Comparison of ENCODE assay signal across 8 cellular contexts in the genomic region with DNA sequence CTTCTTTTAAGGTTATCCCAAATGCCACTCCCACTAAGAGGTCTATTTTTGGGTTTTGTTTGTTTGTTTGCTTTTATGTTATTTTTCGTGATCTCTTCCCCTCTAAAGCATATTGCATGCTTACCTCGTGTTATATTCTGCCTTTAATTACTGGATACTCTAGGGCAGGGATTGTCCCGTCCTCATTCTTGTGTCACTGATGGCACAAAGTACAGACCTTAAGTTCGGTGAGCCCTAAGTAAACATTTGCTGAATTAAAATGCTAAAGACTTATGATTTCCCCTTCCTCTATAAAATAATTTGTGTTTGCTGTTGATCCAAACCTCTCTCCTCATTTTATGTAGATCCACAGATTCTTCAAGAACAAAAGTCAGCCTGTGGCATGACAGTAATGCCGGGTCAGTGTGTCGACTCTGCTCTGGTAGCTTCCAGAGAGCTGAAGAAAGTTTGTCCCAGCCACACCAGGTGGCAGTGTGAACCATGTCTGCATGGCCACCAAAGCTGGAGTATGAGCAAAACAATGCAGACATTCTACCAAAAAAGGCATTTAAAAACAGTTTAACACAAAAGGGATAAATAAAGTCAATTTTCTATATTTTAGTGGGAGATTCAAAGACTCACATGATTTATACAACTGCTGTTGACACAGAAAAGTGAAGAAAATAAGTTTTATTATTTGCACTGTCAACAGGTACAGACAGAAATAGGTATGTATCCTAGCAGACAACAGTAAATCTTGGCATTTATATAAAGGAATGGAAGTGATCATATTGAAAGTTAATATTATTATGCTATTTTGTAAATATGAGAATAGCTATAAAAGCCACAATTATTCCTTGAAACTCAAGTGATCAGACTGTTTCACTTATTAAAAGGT. TPM values are rescaled to one million over a fixed set of nuclear protein-coding genes. Genes with fewer than 3 reads are reported as not detected.
A peak's percentile ranks its signal among the peaks of the same experiment; 100 is the strongest.
DNase-seq lines count a peak whose midpoint lies in the region; ATAC-seq, FAIRE-seq and TF ChIP-seq lines count a peak whose summit lies in the region.

No MANE protein-coding gene starts in this region.

- BruUV-seq in OCI-LY7 (replicated peaks; lab: Mats Ljungman, UMichigan): no TSS peak

- ATAC-seq in GM19328 (IDR thresholded peaks at IDR 0.05; ENCODE audit: unreplicated experiment) (no peak), GM18868 (IDR thresholded peaks at IDR 0.05; ENCODE audit: unreplicated experiment) (no peak)
- ATAC-seq in natural killer cell treated with Interleukin-12 subunit alpha and Interleukin-12 subunit beta and Interleukin-15 and Interleukin-18, amount 100 ng/mL, for 72 hours: no peak

- H3K4me3 ChIP-seq in OCI-LY7 (ENCODE audit: low read depth, low read length, poor library complexity, severe bottlenecking): no peak overlapping the region

- H3K36me3 ChIP-seq in OCI-LY7 (ENCODE audit: insufficient read depth, low read length): no peaks in the 10 kb centered on the region

- H3K9me3 Mint-ChIP-seq in nephron progenitor cell: peaks cover 7% of the 10 kb centered on the region
- H3K9me3 Mint-ChIP-seq in natural killer cell treated with Interleukin-12 subunit alpha and Interleukin-12 subunit beta and Interleukin-15 and Interleukin-18, amount 100 ng/mL, for 72 hours: no peaks in the 10 kb centered on the region

- no peak overlapping the region for H3K4me2 ChIP-seq in OCI-LY7 (ENCODE audit: low read length)

- peaks cover 5% of the 10 kb centered on the region for H3K27me3 Mint-ChIP-seq in nephron progenitor cell (ENCODE audit: low read depth, poor library complexity)
- H3K27me3 Mint-ChIP-seq in natural killer cell treated with Interleukin-12 subunit alpha and Interleukin-12 subunit beta and Interleukin-15 and Interleukin-18, amount 100 ng/mL, for 72 hours: peaks cover 15 to 20% of the 10 kb centered on the region in 2 donors

- peak; percentile 65 for DNase-seq in D341Med (ENCODE audit: low spot score)
- DNase-seq in GM18507 (ENCODE audit: extremely low spot score, insufficient read length, low read depth): no peak
- DNase-seq in OCI-LY7 (ENCODE audit: low spot score): peak; percentile 10
- DNase-seq in ecto neural progenitor cell (ENCODE audit: low spot score): peak; percentile 54
- peak; percentile 31 for DNase-seq in nephron progenitor cell
- DNase-seq in natural killer cell treated with Interleukin-12 subunit alpha and Interleukin-12 subunit beta and Interleukin-15 and Interleukin-18, amount 100 ng/mL, for 72 hours (ENCODE audit: low spot score): no peak

- TF ChIP-seq CTCF in OCI-LY7 (conservative IDR thresholded peaks at IDR 0.05; ENCODE audit: low read length) (peak; percentile 71), nephron progenitor cell (IDR thresholded peaks at IDR 0.05) (peak; percentile 49)

- H3K27ac Mint-ChIP-seq in nephron progenitor cell: no peak overlapping the region
- no peak overlapping the region for H3K27ac Mint-ChIP-seq in natural killer cell treated with Interleukin-12 subunit alpha and Interleukin-12 subunit beta and Interleukin-15 and Interleukin-18, amount 100 ng/mL, for 72 hours

- CTCF ChIA-PET in OCI-LY7 (lab: Charles Lee; ENCODE audit: unreplicated experiment): no interaction called here

- H3K9me3 ChIP-seq in OCI-LY7 (ENCODE audit: low read length): no peaks in the 10 kb centered on the region

- no peak overlapping the region for H3K27ac ChIP-seq in OCI-LY7 (ENCODE audit: low read depth, low read length, poor library complexity, severe bottlenecking)

- H2AFZ ChIP-seq in OCI-LY7 (ENCODE audit: low read length): no peak overlapping the region

- H3K4me3 Mint-ChIP-seq in nephron progenitor cell: no peak overlapping the region
- no peak overlapping the region for H3K4me3 Mint-ChIP-seq in natural killer cell treated with Interleukin-12 subunit alpha and Interleukin-12 subunit beta and Interleukin-15 and Interleukin-18, amount 100 ng/mL, for 72 hours

- FAIRE-seq in GM18507 (lab: Jason Lieb, UNC): peak; percentile 58

- POLR2A ChIA-PET in OCI-LY7 (lab: Charles Lee): interaction anchor here (2.3 kb wide), 1 partner anchor 11 kb away, joined by 5 read pairs; no protein-coding TSS in a partner anchor

- H3K4me1 ChIP-seq in OCI-LY7 (ENCODE audit: insufficient read depth, low read length, poor library complexity, severe bottlenecking): no peaks in the 10 kb centered on the region

- H3K9me2 ChIP-seq in OCI-LY7 (ENCODE audit: insufficient read depth, low read length): no peaks in the 10 kb centered on the region

- no peaks in the 10 kb centered on the region for H3K79me2 ChIP-seq in OCI-LY7 (ENCODE audit: insufficient read depth, low read depth, low read length)

- no peaks in the 10 kb centered on the region for H3K36me3 Mint-ChIP-seq in nephron progenitor cell (ENCODE audit: low read depth)
- H3K36me3 Mint-ChIP-seq in natural killer cell treated with Interleukin-12 subunit alpha and Interleukin-12 subunit beta and Interleukin-15 and Interleukin-18, amount 100 ng/mL, for 72 hours: no peaks in the 10 kb centered on the region

- H3K4me1 Mint-ChIP-seq in nephron progenitor cell: no peaks in the 10 kb centered on the region
- no peaks in the 10 kb centered on the region for H3K4me1 Mint-ChIP-seq in natural killer cell treated with Interleukin-12 subunit alpha and Interleukin-12 subunit beta and Interleukin-15 and Interleukin-18, amount 100 ng/mL, for 72 hours (ENCODE audit: low read depth in 2 of 2)

- H4K20me1 ChIP-seq in OCI-LY7 (ENCODE audit: insufficient read depth, low read length): no peaks in the 10 kb centered on the region

- intact Hi-C loops in OCI-LY7 (cut with micrococcal nuclease; ENCODE audit: unreplicated experiment): no loop called here

RNA-seq across cellular contexts. Expression of a gene that starts 17.9 kb away (rescaled TPM):
- total RNA-seq in OCI-LY7 (2014; rRNA removed; shearing (Covaris generic)): 10.7 and 20.5 TPM in 2 replicates
- 27.2 and 29.4 TPM in 2 replicates for total RNA-seq in OCI-LY7 (2022)
- 10 to 100 TPM; 21.4 to 22.4 TPM for total RNA-seq in natural killer cell treated with Interleukin-12 subunit alpha and Interleukin-12 subunit beta and Interleukin-15 and Interleukin-18, amount 100 ng/mL, for 72 hours

Comparison
In these comparisons a context has a peak if more than half of its experiments do, and no peak if none do; other contexts are left out.
1. DNase-seq: peak in D341Med (single experiment), OCI-LY7 (single experiment), ecto neural progenitor cell (single experiment) and nephron progenitor cell (single experiment); none in GM18507 (single experiment) and natural killer cell treated with Interleukin-12 subunit alpha and Interleukin-12 subunit beta and Interleukin-15 and Interleukin-18, amount 100 ng/mL, for 72 hours (single experiment).